9 cellular contexts compared by ENCODE assay signal in genomic region chr11:46918778-46919513, GRCh38. TPM values are rescaled to one million over a fixed set of nuclear protein-coding genes. Genes with fewer than 3 reads are reported as not detected.
A peak's percentile ranks its signal among the peaks of the same experiment; 100 is the strongest.
DNase-seq lines count a peak whose midpoint lies in the region; ATAC-seq and TF ChIP-seq lines count a peak whose summit lies in the region.
"Had no signal": no experiment of that assay in that cellular context is flagged by ENCODE, and none has a peak within 500 bp of the region (broad histone marks: within the 10 kb centered on the region; RNA-seq: fewer than 3 reads in every experiment).

No MANE protein-coding gene starts in this region.

- H3K4me2 ChIP-seq in PC-9: peak overlapping the region; percentile 82

- TF ChIP-seq CTCF in PC-9 (conservative IDR thresholded peaks at IDR 0.05): no peak
- TF ChIP-seq CTCF in epithelial cell of esophagus (IDR thresholded peaks at IDR 0.05; ENCODE audit: insufficient read depth, low read depth, low read length, missing control alignments): no peak

- H2AFZ ChIP-seq in PC-9: peak overlapping the region; percentile 54; the same call in 1 of the 2 replicates

- POLR2A ChIA-PET in PC-9 (lab: Charles Lee; ENCODE audit: unreplicated experiment): interaction anchor here (0.5 kb wide), 1 partner anchor 92 kb away, joined by 4 read pairs; no protein-coding TSS in a partner anchor

- H3K4me3 ChIP-seq in PC-9: peak overlapping the region; percentile 58
- H3K4me3 ChIP-seq in epithelial cell of esophagus (ENCODE audit: low read length): peak overlapping the region; percentile 10

- H3F3A ChIP-seq in PC-9 (ENCODE audit: insufficient read depth, low read depth): peaks cover 20% of the 10 kb centered on the region

- no peaks in the 10 kb centered on the region for H3K79me2 ChIP-seq in PC-9 (ENCODE audit: low read depth)

- no peaks in the 10 kb centered on the region for H3K36me3 ChIP-seq in PC-9 (ENCODE audit: low read depth)

- peaks cover 9% of the 10 kb centered on the region; the same call in 1 of the 2 replicates for H3K4me1 ChIP-seq in PC-9 (replicated peaks; ENCODE audit: insufficient read depth)

- H3K27ac ChIP-seq in PC-9: no peak overlapping the region

- no peaks in the 10 kb centered on the region for H4K20me1 ChIP-seq in PC-9 (ENCODE audit: insufficient read depth)

- H3K9me3 ChIP-seq in PC-9 (ENCODE audit: insufficient read depth, low read depth): no peaks in the 10 kb centered on the region

- no peak for ATAC-seq in HG03108 (IDR thresholded peaks at IDR 0.05; ENCODE audit: unreplicated experiment)

- intact Hi-C loops in PC-9 (cut with micrococcal nuclease; ENCODE audit: unreplicated experiment): loop anchor here (1.0 kb wide), 1 partner anchor 234 kb away; no protein-coding TSS in a partner anchor

- peaks cover 23% of the 10 kb centered on the region for H3K27me3 ChIP-seq in PC-9 (ENCODE audit: insufficient read depth, low read depth)

- no peaks in the 10 kb centered on the region for H3K9me2 ChIP-seq in PC-9 (ENCODE audit: insufficient read depth)

- peak; percentile 53 for DNase-seq in ELF-1 (ENCODE audit: low read depth, low spot score)
- no peak for DNase-seq in PC-9
- DNase-seq in epithelial cell of esophagus (ENCODE audit: low read depth): no peak
- peak; percentile 51 for DNase-seq in retina
- no peak for DNase-seq in NCI-H226
- DNase-seq in pons (ENCODE audit: low spot score): no peak
- no peak for DNase-seq in DMS153 treated with DMSO at 0.1 percent for 48 hours (lab: John Stamatoyannopoulos, UW; ENCODE audit: unreplicated experiment)

- CTCF ChIA-PET in PC-9 (lab: Charles Lee): interaction anchor here (0.6 to 0.7 kb wide), 2 partner anchors 48 to 352 kb away, joined by 3 to 8 read pairs; no protein-coding TSS in a partner anchor

- BruUV-seq in PC-9 (replicated peaks; lab: Mats Ljungman, UMichigan): no TSS peak

RNA-seq across cellular contexts. Expression of gene LRP4, which starts 0.6 kb away (rescaled TPM):
- 9.6 and 15.7 TPM in 2 replicates for total RNA-seq in PC-9 (2021)
- total RNA-seq: mononuclear cell had no signal

RNA-seq across cellular contexts. Expression of gene CSTPP1, which starts 17.6 kb away (rescaled TPM):
- total RNA-seq in PC-9 (2021): 87.2 and 88.3 TPM in 2 replicates

Comparison
In these comparisons a context has a peak if more than half of its experiments do, and no peak if none do; other contexts are left out.
1. DNase-seq: peak in ELF-1 (single experiment) and retina (single experiment); none in PC-9 (0 of 2), epithelial cell of esophagus (single experiment), NCI-H226 (single experiment), pons (single experiment) and DMS153 treated with DMSO at 0.1 percent for 48 hours (single experiment).